Comparison of ENCODE assay signal across 1 cellular context in the genomic region with DNA sequence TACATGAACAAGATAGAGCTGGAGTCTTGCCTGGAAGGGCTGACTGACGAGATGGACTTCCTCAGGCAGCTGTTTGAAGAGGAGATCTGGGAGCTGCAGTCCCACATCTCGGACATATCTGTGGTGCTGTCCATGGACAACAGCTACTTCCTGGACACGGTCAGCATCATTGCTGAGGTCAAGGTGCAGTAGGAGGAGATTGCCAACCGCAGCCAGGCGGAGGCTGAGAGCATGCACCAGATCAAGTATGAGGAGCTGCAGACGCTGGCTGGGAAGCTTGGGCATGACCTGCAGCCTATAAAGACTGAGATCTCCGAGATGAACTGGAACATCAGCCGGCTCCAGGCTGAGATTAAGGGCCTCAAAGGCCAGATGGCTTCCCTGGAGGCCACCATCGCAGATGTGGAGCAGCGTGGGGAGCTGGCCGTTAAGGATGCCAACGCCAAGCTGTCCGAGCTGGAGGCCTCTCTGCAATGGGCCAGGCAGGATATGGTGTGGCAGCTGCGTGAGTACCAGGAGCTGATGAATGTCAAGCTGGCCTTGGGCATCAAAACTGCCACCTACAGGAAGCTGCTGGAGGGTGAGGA.
A peak's percentile ranks its signal among the peaks of the same experiment; 100 is the strongest.
TF ChIP-seq lines count a peak whose summit lies in the region.

No MANE protein-coding gene starts in this region.

TF ChIP-seq in HepG2, 621 proteins besides CTCF, POLR2A, EP300 and RAD21:
- TF ChIP-seq, protein P1, sequence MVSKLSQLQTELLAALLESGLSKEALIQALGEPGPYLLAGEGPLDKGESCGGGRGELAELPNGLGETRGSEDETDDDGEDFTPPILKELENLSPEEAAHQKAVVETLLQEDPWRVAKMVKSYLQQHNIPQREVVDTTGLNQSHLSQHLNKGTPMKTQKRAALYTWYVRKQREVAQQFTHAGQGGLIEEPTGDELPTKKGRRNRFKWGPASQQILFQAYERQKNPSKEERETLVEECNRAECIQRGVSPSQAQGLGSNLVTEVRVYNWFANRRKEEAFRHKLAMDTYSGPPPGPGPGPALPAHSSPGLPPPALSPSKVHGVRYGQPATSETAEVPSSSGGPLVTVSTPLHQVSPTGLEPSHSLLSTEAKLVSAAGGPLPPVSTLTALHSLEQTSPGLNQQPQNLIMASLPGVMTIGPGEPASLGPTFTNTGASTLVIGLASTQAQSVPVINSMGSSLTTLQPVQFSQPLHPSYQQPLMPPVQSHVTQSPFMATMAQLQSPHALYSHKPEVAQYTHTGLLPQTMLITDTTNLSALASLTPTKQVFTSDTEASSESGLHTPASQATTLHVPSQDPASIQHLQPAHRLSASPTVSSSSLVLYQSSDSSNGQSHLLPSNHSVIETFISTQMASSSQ (IDR thresholded peaks at IDR 0.05; ENCODE audit: low read depth), result no peak
- TF ChIP-seq, protein P1 (CRISPR knock-in tag; IDR thresholded peaks at IDR 0.05; ENCODE audit: borderline replicate concordance), result no peak
- TF ChIP-seq, protein P2, sequence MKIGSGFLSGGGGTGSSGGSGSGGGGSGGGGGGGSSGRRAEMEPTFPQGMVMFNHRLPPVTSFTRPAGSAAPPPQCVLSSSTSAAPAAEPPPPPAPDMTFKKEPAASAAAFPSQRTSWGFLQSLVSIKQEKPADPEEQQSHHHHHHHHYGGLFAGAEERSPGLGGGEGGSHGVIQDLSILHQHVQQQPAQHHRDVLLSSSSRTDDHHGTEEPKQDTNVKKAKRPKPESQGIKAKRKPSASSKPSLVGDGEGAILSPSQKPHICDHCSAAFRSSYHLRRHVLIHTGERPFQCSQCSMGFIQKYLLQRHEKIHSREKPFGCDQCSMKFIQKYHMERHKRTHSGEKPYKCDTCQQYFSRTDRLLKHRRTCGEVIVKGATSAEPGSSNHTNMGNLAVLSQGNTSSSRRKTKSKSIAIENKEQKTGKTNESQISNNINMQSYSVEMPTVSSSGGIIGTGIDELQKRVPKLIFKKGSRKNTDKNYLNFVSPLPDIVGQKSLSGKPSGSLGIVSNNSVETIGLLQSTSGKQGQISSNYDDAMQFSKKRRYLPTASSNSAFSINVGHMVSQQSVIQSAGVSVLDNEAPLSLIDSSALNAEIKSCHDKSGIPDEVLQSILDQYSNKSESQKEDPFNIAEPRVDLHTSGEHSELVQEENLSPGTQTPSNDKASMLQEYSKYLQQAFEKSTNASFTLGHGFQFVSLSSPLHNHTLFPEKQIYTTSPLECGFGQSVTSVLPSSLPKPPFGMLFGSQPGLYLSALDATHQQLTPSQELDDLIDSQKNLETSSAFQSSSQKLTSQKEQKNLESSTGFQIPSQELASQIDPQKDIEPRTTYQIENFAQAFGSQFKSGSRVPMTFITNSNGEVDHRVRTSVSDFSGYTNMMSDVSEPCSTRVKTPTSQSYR (CRISPR knock-in tag; IDR thresholded peaks at IDR 0.05; ENCODE audit: borderline replicate concordance), result no peak
- no peak for TF ChIP-seq MBD4 (IDR thresholded peaks at IDR 0.05; ENCODE audit: borderline replicate concordance, low read length)
- 0 out of 2 replicates have a peak, but pooled peaks have one; percentile 17 for TF ChIP-seq FOXA3 (CRISPR knock-in tag; IDR thresholded peaks at IDR 0.05)
- peak; percentile 73 for TF ChIP-seq ELF1 (CRISPR knock-in tag; IDR thresholded peaks at IDR 0.05)
- TF ChIP-seq NR2C2 (CRISPR knock-in tag; IDR thresholded peaks at IDR 0.05; ENCODE audit: borderline replicate concordance), result peak; percentile 80
- no peak for TF ChIP-seq MIER2 (CRISPR knock-in tag; IDR thresholded peaks at IDR 0.05)
- TF ChIP-seq, protein P3, sequence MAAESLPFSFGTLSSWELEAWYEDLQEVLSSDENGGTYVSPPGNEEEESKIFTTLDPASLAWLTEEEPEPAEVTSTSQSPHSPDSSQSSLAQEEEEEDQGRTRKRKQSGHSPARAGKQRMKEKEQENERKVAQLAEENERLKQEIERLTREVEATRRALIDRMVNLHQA (CRISPR knock-in tag; IDR thresholded peaks at IDR 0.05), result no peak
- TF ChIP-seq, protein P4, sequence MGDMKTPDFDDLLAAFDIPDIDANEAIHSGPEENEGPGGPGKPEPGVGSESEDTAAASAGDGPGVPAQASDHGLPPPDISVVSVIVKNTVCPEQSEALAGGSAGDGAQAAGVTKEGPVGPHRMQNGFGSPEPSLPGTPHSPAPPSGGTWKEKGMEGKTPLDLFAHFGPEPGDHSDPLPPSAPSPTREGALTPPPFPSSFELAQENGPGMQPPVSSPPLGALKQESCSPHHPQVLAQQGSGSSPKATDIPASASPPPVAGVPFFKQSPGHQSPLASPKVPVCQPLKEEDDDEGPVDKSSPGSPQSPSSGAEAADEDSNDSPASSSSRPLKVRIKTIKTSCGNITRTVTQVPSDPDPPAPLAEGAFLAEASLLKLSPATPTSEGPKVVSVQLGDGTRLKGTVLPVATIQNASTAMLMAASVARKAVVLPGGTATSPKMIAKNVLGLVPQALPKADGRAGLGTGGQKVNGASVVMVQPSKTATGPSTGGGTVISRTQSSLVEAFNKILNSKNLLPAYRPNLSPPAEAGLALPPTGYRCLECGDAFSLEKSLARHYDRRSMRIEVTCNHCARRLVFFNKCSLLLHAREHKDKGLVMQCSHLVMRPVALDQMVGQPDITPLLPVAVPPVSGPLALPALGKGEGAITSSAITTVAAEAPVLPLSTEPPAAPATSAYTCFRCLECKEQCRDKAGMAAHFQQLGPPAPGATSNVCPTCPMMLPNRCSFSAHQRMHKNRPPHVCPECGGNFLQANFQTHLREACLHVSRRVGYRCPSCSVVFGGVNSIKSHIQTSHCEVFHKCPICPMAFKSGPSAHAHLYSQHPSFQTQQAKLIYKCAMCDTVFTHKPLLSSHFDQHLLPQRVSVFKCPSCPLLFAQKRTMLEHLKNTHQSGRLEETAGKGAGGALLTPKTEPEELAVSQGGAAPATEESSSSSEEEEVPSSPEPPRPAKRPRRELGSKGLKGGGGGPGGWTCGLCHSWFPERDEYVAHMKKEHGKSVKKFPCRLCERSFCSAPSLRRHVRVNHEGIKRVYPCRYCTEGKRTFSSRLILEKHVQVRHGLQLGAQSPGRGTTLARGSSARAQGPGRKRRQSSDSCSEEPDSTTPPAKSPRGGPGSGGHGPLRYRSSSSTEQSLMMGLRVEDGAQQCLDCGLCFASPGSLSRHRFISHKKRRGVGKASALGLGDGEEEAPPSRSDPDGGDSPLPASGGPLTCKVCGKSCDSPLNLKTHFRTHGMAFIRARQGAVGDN (CRISPR knock-in tag; IDR thresholded peaks at IDR 0.05), result peak; percentile 39
- TF ChIP-seq GABPB1 (CRISPR knock-in tag; IDR thresholded peaks at IDR 0.05), result 0 out of 2 replicates have a peak, but pooled peaks have one; percentile 39
- TF ChIP-seq SIX1 (CRISPR knock-in tag; IDR thresholded peaks at IDR 0.05; ENCODE audit: borderline replicate concordance), result no peak
- TF ChIP-seq FOXJ3 (CRISPR knock-in tag; IDR thresholded peaks at IDR 0.05; ENCODE audit: borderline replicate concordance), result no peak
- TF ChIP-seq ELF3 (CRISPR knock-in tag; IDR thresholded peaks at IDR 0.05), result peak; percentile 51; the same call in 1 of the 2 replicates
